ENCODE assay signal across 28 cellular contexts in the genomic region with DNA sequence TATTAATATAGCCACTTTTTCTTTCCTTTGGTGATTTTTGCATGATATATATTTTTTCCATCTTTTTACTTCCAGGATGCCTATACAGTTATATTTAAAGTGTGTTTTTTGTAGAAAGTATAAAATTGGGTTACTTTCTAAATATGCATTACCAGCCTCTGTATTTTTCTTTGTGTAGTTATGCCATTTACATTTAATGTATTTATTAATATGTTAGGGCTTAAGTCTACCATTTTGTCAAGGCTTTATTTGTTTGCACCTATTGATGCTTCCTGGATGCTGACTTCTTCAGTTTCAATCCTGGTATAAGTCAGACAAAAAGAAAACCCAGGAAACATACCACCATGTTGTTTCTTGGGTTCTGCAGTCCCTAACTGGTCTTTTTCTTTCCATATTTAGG.
"Had no signal": no experiment of that assay in that cellular context is flagged by ENCODE, and none has a peak within 500 bp of the region (broad histone marks: within the 10 kb centered on the region; RNA-seq: fewer than 3 reads in every experiment).

No MANE protein-coding gene starts in this region.

- H3K4me1 ChIP-seq: colonic mucosa, esophagus muscularis mucosa, esophagus squamous epithelium, foreskin keratinocyte, gastrocnemius medialis, gastroesophageal sphincter, heart left ventricle, heart right ventricle had no signal

- H3K9me3 ChIP-seq: colonic mucosa had no signal

- H3K4me3 ChIP-seq: colonic mucosa, coronary artery, dorsolateral prefrontal cortex, esophagus muscularis mucosa, esophagus squamous epithelium, gastrocnemius medialis, gastroesophageal sphincter, heart left ventricle, heart right ventricle had no signal

- DNase-seq: colonic mucosa; cortex of kidney; dermis blood vessel endothelial cell; dorsolateral prefrontal cortex; effector CD4-positive, alpha-beta T cell; effector CD8-positive, alpha-beta T cell; effector memory CD4-positive, alpha-beta T cell; effector memory CD8-positive, alpha-beta T cell; endodermal cell; erythroblast; esophagus squamous epithelium; foreskin fibroblast; foreskin keratinocyte; foreskin melanocyte; gastrocnemius medialis; glutamatergic neuron; head of caudate nucleus; heart left ventricle; heart right ventricle had no signal

- H3K27me3 ChIP-seq: colonic mucosa, dorsolateral prefrontal cortex, esophagus muscularis mucosa, esophagus squamous epithelium, foreskin keratinocyte, gastrocnemius medialis, gastroesophageal sphincter, heart left ventricle, heart right ventricle had no signal

- H3K36me3 ChIP-seq: colonic mucosa, esophagus muscularis mucosa, esophagus squamous epithelium, gastrocnemius medialis, gastroesophageal sphincter, heart left ventricle, heart right ventricle had no signal

- H3K27ac ChIP-seq: colonic mucosa, coronary artery, dorsolateral prefrontal cortex, epithelial cell of prostate, esophagus muscularis mucosa, esophagus squamous epithelium, foreskin keratinocyte, gastrocnemius medialis, gastroesophageal sphincter, heart left ventricle, heart right ventricle had no signal

- FAIRE-seq: colon, endometrium, endothelial cell of umbilical vein, frontal cortex had no signal

- ATAC-seq: effector memory CD8-positive, alpha-beta T cell; esophagus mucosa; foreskin keratinocyte; gastrocnemius medialis; gastroesophageal sphincter; heart left ventricle; heart right ventricle had no signal
